ENCODE assay signal across 8 cellular contexts in genomic region chr12:110280784-110281548, GRCh38. TPM values are rescaled to one million over a fixed set of nuclear protein-coding genes. Genes with fewer than 3 reads are reported as not detected.
DNase-seq lines count a peak whose midpoint lies in the region; ATAC-seq and TF ChIP-seq lines count a peak whose summit lies in the region.

ATP2A2 (plus strand) TSS chr12:110281247; CDS start chr12:110281790, 543 bp downstream.

- H3K27ac Mint-ChIP-seq in CD8-positive, alpha-beta T cell: peak within 1 kb of the TSS; percentile 94
- peak within 1 kb of the TSS; percentile 90 for H3K27ac Mint-ChIP-seq in activated CD8-positive, alpha-beta T cell treated with anti-CD3 and anti-CD28 coated beads, Interleukin-2, amount 10 ng/mL, durations not matched to agents 7 days and 5 days

- H3K4me3 ChIP-seq in CD8-positive, alpha-beta T cell (ENCODE audit: low read depth, low read length): peak within 1 kb of the TSS; percentile 82
- peak within 1 kb of the TSS; percentile 83 for H3K4me3 ChIP-seq in HL-60 (replicated peaks; ENCODE audit: insufficient read depth, low read length)
- H3K4me3 ChIP-seq in lung: peak within 1 kb of the TSS; percentile 85

- no peaks in the 10 kb centered on the region for H3K9me3 ChIP-seq in CD8-positive, alpha-beta T cell (ENCODE audit: low read length)
- H3K9me3 ChIP-seq in lung (ENCODE audit: control insufficient read depth in 2 of 2, insufficient read depth in 1 of 2, low read length in 1 of 2): no peaks in the 10 kb centered on the region

- peak; percentile 75 to 93 (median 87) for DNase-seq in CD8-positive, alpha-beta T cell
- DNase-seq in HL-60 (ENCODE audit: low read depth in 1 of 2, low spot score in 1 of 2) (peak; percentile 74 to 84), NK-92 (lab: John Stamatoyannopoulos, UW; ENCODE audit: unreplicated experiment) (peak; percentile 29), lung (ENCODE audit: low spot score) (peak; percentile 88)
- DNase-seq in activated CD8-positive, alpha-beta T cell treated with anti-CD3 and anti-CD28 coated beads, Interleukin-2, amount 10 ng/mL, durations not matched to agents 7 days and 5 days: peak; percentile 91
- peak; percentile 83 for DNase-seq in effector CD4-positive, alpha-beta T cell
- peak; percentile 70 to 85 (median 82) for DNase-seq in stimulated activated CD4-positive, alpha-beta T cell treated with anti-CD3 and anti-CD28 coated beads, TNF-alpha, amount 100 ng/mL, for 24 hours (ENCODE audit: low read depth in 3 of 3)

- H3K36me3 ChIP-seq in CD8-positive, alpha-beta T cell (ENCODE audit: insufficient read depth, low read length): no peaks in the 10 kb centered on the region
- H3K36me3 ChIP-seq in lung (ENCODE audit: control insufficient read depth in 2 of 2, insufficient read depth in 2 of 2, low read length in 2 of 2): peaks cover 0 to 2% of the 10 kb centered on the region in 2 donors

- peak within 1 kb of the TSS; percentile 77 for H3K27ac ChIP-seq in CD8-positive, alpha-beta T cell (ENCODE audit: low read depth, low read length)
- H3K27ac ChIP-seq in HL-60 (replicated peaks) (peak within 1 kb of the TSS; percentile 83), lung (ENCODE audit: low read depth in 1 of 2, low read length in 1 of 2) (peak within 1 kb of the TSS; percentile 98 to 100)

- no peaks in the 10 kb centered on the region for H3K27me3 Mint-ChIP-seq in CD8-positive, alpha-beta T cell (ENCODE audit: low read depth)
- peaks cover 15% of the 10 kb centered on the region for H3K27me3 Mint-ChIP-seq in activated CD8-positive, alpha-beta T cell treated with anti-CD3 and anti-CD28 coated beads, Interleukin-2, amount 10 ng/mL, durations not matched to agents 7 days and 5 days (ENCODE audit: low read depth)

- peaks cover 46% of the 10 kb centered on the region for H3K4me1 Mint-ChIP-seq in CD8-positive, alpha-beta T cell (ENCODE audit: low read depth)
- H3K4me1 Mint-ChIP-seq in activated CD8-positive, alpha-beta T cell treated with anti-CD3 and anti-CD28 coated beads, Interleukin-2, amount 10 ng/mL, durations not matched to agents 7 days and 5 days (ENCODE audit: low read depth): peaks cover 39% of the 10 kb centered on the region

- CTCF ChIA-PET in CD8-positive, alpha-beta T cell (lab: Charles Lee): interaction anchor here (1.0 to 2.1 kb wide), 5 partner anchors 22 to 322 kb away, joined by 3 to 7 read pairs (median 4); no protein-coding TSS in a partner anchor
- CTCF ChIA-PET in activated CD8-positive, alpha-beta T cell treated with anti-CD3 and anti-CD28 coated beads, Interleukin-2, amount 10 ng/mL, durations not matched to agents 7 days and 5 days (lab: Charles Lee): interaction anchor here (1.0 to 1.9 kb wide), 5 partner anchors 14 to 179 kb away, joined by 3 to 9 read pairs (median 4); partner anchors contain the start of gene IFT81

- TF ChIP-seq CTCF in CD8-positive, alpha-beta T cell (IDR thresholded peaks at IDR 0.05): no peak
- no peak for TF ChIP-seq CTCF in HL-60 (IDR thresholded peaks at IDR 0.05; ENCODE audit: insufficient read depth, low read length)
- no peak for TF ChIP-seq CTCF in lung (IDR thresholded peaks at IDR 0.05; ENCODE audit: control extremely low read depth, extremely low read depth)

- no peaks in the 10 kb centered on the region for H3K9me3 Mint-ChIP-seq in CD8-positive, alpha-beta T cell
- H3K9me3 Mint-ChIP-seq in activated CD8-positive, alpha-beta T cell treated with anti-CD3 and anti-CD28 coated beads, Interleukin-2, amount 10 ng/mL, durations not matched to agents 7 days and 5 days (ENCODE audit: insufficient read depth): no peaks in the 10 kb centered on the region

- WGBS in lung, 2 donors: 0 to 1% methylated on average over 39 to 108 of the region's 108 CpGs

- peak within 1 kb of the TSS; percentile 91 for H3K4me3 Mint-ChIP-seq in CD8-positive, alpha-beta T cell
- peak within 1 kb of the TSS; percentile 93 for H3K4me3 Mint-ChIP-seq in activated CD8-positive, alpha-beta T cell treated with anti-CD3 and anti-CD28 coated beads, Interleukin-2, amount 10 ng/mL, durations not matched to agents 7 days and 5 days

- H3K4me1 ChIP-seq in CD8-positive, alpha-beta T cell (ENCODE audit: insufficient read depth, low read length): peaks cover 35% of the 10 kb centered on the region
- H3K4me1 ChIP-seq in lung (ENCODE audit: control insufficient read depth in 2 of 2, insufficient read depth in 2 of 2, low read length in 2 of 2): peaks cover 0 to under 1% of the 10 kb centered on the region in 2 donors

- intact Hi-C loops in CD8-positive, alpha-beta T cell (cut with DNase I, micrococcal nuclease): loop anchor here (1.0 to 10.0 kb wide), 17 partner anchors 122 to 709 kb away; partner anchors contain the start of genes ANAPC7 (in 2 of the 2), GIT2 (in 2 of the 2), IFT81 (in 2 of the 2) and MMAB (in 2 of the 2)

- peaks cover 27% of the 10 kb centered on the region for H3K36me3 Mint-ChIP-seq in CD8-positive, alpha-beta T cell
- H3K36me3 Mint-ChIP-seq in activated CD8-positive, alpha-beta T cell treated with anti-CD3 and anti-CD28 coated beads, Interleukin-2, amount 10 ng/mL, durations not matched to agents 7 days and 5 days (ENCODE audit: low read depth): peaks cover 33% of the 10 kb centered on the region

- H3K27me3 ChIP-seq in CD8-positive, alpha-beta T cell (ENCODE audit: insufficient read depth, low read length): no peaks in the 10 kb centered on the region
- no peaks in the 10 kb centered on the region for H3K27me3 ChIP-seq in HL-60 (ENCODE audit: insufficient read depth, poor library complexity, severe bottlenecking)
- H3K27me3 ChIP-seq in lung (ENCODE audit: control insufficient read depth, insufficient read depth): no peaks in the 10 kb centered on the region

- POLR2A ChIA-PET in CD8-positive, alpha-beta T cell (lab: Charles Lee): interaction anchor here (0.9 to 1.8 kb wide), 7 partner anchors 8 to 220 kb away, joined by 3 to 8 read pairs (median 3); partner anchors contain the start of genes ARPC3 and IFT81
- POLR2A ChIA-PET in activated CD8-positive, alpha-beta T cell treated with anti-CD3 and anti-CD28 coated beads, Interleukin-2, amount 10 ng/mL, durations not matched to agents 7 days and 5 days (lab: Charles Lee): interaction anchor here (0.5 to 3.3 kb wide), 14 partner anchors 8 to 189 kb away, joined by 3 to 13 read pairs (median 4); partner anchors contain the start of genes ARPC3 and IFT81

- ATAC-seq in CD8-positive, alpha-beta T cell: peak; percentile 89
- ATAC-seq in GM19463 (IDR thresholded peaks at IDR 0.05; ENCODE audit: unreplicated experiment) (peak; percentile 75), lung (ENCODE audit: insufficient read depth, low FRiP score) (peak; percentile 94)
- peak; percentile 87 for ATAC-seq in activated CD8-positive, alpha-beta T cell treated with anti-CD3 and anti-CD28 coated beads, Interleukin-2, amount 10 ng/mL, durations not matched to agents 7 days and 5 days

RNA-seq across cellular contexts. Expression of gene ATP2A2, which starts in this region (rescaled TPM):
- 100 to 1,000 TPM; 100 to 105 TPM for total RNA-seq in CD8-positive, alpha-beta T cell
- total RNA-seq in activated CD8-positive, alpha-beta T cell treated with anti-CD3 and anti-CD28 coated beads, Interleukin-2, amount 10 ng/mL, durations not matched to agents 7 days and 5 days: 100 to 1,000 TPM; 130 to 132 TPM
- total RNA-seq in lung: 100 to 1,000 TPM; 162 to 240 TPM
- 100 to 1,000 TPM in 1 of 2 donors, 10 to 100 TPM in 1; 34.1 to 110 TPM for polyA plus RNA-seq in lung

Comparison
In these comparisons a context has a peak if more than half of its experiments do, and no peak if none do; other contexts are left out.
1. Peak in every context shown above with its lines: DNase-seq, ATAC-seq, H3K4me3 ChIP-seq and H3K27ac ChIP-seq.
2. DNase-seq: peak in every context shown above with its lines; median percentile 91 in activated CD8-positive, alpha-beta T cell treated with anti-CD3 and anti-CD28 coated beads, Interleukin-2, amount 10 ng/mL, durations not matched to agents 7 days and 5 days; 88 in lung; 87 in CD8-positive, alpha-beta T cell; 83 in effector CD4-positive, alpha-beta T cell; 82 in stimulated activated CD4-positive, alpha-beta T cell treated with anti-CD3 and anti-CD28 coated beads, TNF-alpha, amount 100 ng/mL, for 24 hours; 79 in HL-60; 29 in NK-92.